Comparison of ENCODE assay signal across 1 cellular context in the genomic region with DNA sequence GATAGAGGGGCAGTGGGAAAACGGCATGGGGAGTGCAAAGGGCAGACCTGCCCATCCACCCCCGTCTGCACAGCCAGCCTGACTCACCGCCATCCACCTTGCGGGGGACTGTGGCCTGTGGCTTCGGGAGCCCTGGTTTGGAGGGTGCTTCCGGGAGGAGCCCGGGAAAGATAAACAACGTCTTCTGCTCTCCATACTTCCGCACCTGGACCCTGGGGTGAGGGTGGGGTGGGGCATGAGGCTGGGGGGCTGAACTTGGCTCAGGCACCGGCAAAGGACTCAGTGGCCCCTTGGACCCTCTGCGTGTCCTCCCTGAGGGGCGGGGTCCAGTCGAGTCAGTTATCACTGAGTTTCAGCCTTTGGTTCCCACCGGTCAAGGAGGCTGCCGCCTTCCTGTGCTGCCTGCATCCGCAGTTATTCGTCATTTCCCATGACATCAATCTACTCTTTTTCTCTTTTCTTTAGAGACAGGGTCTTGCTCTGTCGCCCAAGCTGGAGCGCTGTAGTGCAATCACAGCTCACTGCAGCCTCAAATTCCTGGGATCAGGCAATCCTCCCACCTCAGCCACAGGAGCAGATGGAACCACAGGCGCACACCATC.
TF ChIP-seq lines count a peak whose summit lies in the region.

No MANE protein-coding gene starts in this region.

TF ChIP-seq in HepG2, 621 proteins besides CTCF, POLR2A, EP300 and RAD21 (continued from another document and continues in another):
- TF ChIP-seq, protein P1, sequence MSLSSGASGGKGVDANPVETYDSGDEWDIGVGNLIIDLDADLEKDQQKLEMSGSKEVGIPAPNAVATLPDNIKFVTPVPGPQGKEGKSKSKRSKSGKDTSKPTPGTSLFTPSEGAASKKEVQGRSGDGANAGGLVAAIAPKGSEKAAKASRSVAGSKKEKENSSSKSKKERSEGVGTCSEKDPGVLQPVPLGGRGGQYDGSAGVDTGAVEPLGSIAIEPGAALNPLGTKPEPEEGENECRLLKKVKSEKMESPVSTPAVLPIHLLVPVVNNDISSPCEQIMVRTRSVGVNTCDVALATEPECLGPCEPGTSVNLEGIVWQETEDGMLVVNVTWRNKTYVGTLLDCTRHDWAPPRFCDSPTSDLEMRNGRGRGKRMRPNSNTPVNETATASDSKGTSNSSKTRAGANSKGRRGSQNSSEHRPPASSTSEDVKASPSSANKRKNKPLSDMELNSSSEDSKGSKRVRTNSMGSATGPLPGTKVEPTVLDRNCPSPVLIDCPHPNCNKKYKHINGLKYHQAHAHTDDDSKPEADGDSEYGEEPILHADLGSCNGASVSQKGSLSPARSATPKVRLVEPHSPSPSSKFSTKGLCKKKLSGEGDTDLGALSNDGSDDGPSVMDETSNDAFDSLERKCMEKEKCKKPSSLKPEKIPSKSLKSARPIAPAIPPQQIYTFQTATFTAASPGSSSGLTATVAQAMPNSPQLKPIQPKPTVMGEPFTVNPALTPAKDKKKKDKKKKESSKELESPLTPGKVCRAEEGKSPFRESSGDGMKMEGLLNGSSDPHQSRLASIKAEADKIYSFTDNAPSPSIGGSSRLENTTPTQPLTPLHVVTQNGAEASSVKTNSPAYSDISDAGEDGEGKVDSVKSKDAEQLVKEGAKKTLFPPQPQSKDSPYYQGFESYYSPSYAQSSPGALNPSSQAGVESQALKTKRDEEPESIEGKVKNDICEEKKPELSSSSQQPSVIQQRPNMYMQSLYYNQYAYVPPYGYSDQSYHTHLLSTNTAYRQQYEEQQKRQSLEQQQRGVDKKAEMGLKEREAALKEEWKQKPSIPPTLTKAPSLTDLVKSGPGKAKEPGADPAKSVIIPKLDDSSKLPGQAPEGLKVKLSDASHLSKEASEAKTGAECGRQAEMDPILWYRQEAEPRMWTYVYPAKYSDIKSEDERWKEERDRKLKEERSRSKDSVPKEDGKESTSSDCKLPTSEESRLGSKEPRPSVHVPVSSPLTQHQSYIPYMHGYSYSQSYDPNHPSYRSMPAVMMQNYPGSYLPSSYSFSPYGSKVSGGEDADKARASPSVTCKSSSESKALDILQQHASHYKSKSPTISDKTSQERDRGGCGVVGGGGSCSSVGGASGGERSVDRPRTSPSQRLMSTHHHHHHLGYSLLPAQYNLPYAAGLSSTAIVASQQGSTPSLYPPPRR (CRISPR knock-in tag; IDR thresholded peaks at IDR 0.05; ENCODE audit: borderline replicate concordance): peak; percentile 23; the same call in 1 of the 2 replicates
- TF ChIP-seq FLYWCH1 (CRISPR knock-in tag; IDR thresholded peaks at IDR 0.05) (no peak), ZFP36L2 (CRISPR knock-in tag; IDR thresholded peaks at IDR 0.05) (no peak), ZNF143 (CRISPR knock-in tag; IDR thresholded peaks at IDR 0.05) (no peak), ZBTB7B (CRISPR knock-in tag; IDR thresholded peaks at IDR 0.05) (0 out of 2 replicates have a peak, but pooled peaks have one; percentile 26), KDM2A (CRISPR knock-in tag; IDR thresholded peaks at IDR 0.05; ENCODE audit: borderline replicate concordance, low read depth) (peak; percentile 58; the same call in 1 of the 2 replicates), ZNF253 (CRISPR knock-in tag; IDR thresholded peaks at IDR 0.05; ENCODE audit: borderline replicate concordance) (no peak), CBX5 (CRISPR knock-in tag; IDR thresholded peaks at IDR 0.05; ENCODE audit: borderline replicate concordance) (0 out of 2 replicates have a peak, but pooled peaks have one; percentile 24), ZNF644 (CRISPR knock-in tag; IDR thresholded peaks at IDR 0.05; ENCODE audit: low read depth) (no peak), TOPORS (CRISPR knock-in tag; IDR thresholded peaks at IDR 0.05) (no peak), ZNF782 (CRISPR knock-in tag; IDR thresholded peaks at IDR 0.05; ENCODE audit: borderline replicate concordance) (no peak), ZNF33B (CRISPR knock-in tag; IDR thresholded peaks at IDR 0.05) (no peak), ZNF121 (CRISPR knock-in tag; IDR thresholded peaks at IDR 0.05) (peak; percentile 56; the same call in 1 of the 2 replicates), ATF7-NPFF (CRISPR knock-in tag; IDR thresholded peaks at IDR 0.05; ENCODE audit: low read depth) (no peak), PTBP1 (IDR thresholded peaks at IDR 0.05; ENCODE audit: low read depth, low read length, poor library complexity, severe bottlenecking) (no peak), SSRP1 (CRISPR knock-in tag; IDR thresholded peaks at IDR 0.05) (peak; percentile 60; the same call in 1 of the 2 replicates), NR2F6 (IDR thresholded peaks at IDR 0.05) (0 out of 2 replicates have a peak, but pooled peaks have one; percentile 17), NR2F6 (CRISPR knock-in tag; IDR thresholded peaks at IDR 0.05) (peak; percentile 38; the same call in 1 of the 2 replicates), RARA (CRISPR knock-in tag; IDR thresholded peaks at IDR 0.05) (peak; percentile 78), MED1 (CRISPR knock-in tag; IDR thresholded peaks at IDR 0.05) (peak; percentile 85), FOXK1 (CRISPR knock-in tag; IDR thresholded peaks at IDR 0.05; ENCODE audit: borderline replicate concordance, low read depth) (peak; percentile 72; the same call in 1 of the 2 replicates), CSRNP1 (CRISPR knock-in tag; IDR thresholded peaks at IDR 0.05) (no peak), ZFP82 (CRISPR knock-in tag; IDR thresholded peaks at IDR 0.05; ENCODE audit: borderline replicate concordance) (no peak), THAP11 (CRISPR knock-in tag; IDR thresholded peaks at IDR 0.05) (peak; percentile 65), ZNF10 (CRISPR knock-in tag; IDR thresholded peaks at IDR 0.05; ENCODE audit: borderline replicate concordance, low read depth) (no peak), ZNF607 (CRISPR knock-in tag; IDR thresholded peaks at IDR 0.05; ENCODE audit: borderline replicate concordance) (no peak), NFIC (IDR thresholded peaks at IDR 0.05; ENCODE audit: low read length) (no peak), RBM39 (IDR thresholded peaks at IDR 0.05; ENCODE audit: low read depth, low read length, poor library complexity, severe bottlenecking) (peak; percentile 43), RFXANK (CRISPR knock-in tag; IDR thresholded peaks at IDR 0.05) (no peak)
- TF ChIP-seq, protein P2, sequence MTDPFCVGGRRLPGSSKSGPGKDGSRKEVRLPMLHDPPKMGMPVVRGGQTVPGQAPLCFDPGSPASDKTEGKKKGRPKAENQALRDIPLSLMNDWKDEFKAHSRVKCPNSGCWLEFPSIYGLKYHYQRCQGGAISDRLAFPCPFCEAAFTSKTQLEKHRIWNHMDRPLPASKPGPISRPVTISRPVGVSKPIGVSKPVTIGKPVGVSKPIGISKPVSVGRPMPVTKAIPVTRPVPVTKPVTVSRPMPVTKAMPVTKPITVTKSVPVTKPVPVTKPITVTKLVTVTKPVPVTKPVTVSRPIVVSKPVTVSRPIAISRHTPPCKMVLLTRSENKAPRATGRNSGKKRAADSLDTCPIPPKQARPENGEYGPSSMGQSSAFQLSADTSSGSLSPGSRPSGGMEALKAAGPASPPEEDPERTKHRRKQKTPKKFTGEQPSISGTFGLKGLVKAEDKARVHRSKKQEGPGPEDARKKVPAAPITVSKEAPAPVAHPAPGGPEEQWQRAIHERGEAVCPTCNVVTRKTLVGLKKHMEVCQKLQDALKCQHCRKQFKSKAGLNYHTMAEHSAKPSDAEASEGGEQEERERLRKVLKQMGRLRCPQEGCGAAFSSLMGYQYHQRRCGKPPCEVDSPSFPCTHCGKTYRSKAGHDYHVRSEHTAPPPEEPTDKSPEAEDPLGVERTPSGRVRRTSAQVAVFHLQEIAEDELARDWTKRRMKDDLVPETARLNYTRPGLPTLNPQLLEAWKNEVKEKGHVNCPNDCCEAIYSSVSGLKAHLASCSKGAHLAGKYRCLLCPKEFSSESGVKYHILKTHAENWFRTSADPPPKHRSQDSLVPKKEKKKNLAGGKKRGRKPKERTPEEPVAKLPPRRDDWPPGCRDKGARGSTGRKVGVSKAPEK (CRISPR knock-in tag; IDR thresholded peaks at IDR 0.05; ENCODE audit: borderline replicate concordance): no peak
- TF ChIP-seq, protein P3, sequence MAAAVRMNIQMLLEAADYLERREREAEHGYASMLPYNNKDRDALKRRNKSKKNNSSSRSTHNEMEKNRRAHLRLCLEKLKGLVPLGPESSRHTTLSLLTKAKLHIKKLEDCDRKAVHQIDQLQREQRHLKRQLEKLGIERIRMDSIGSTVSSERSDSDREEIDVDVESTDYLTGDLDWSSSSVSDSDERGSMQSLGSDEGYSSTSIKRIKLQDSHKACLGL (CRISPR knock-in tag; IDR thresholded peaks at IDR 0.05): no peak
- TF ChIP-seq, protein P4, sequence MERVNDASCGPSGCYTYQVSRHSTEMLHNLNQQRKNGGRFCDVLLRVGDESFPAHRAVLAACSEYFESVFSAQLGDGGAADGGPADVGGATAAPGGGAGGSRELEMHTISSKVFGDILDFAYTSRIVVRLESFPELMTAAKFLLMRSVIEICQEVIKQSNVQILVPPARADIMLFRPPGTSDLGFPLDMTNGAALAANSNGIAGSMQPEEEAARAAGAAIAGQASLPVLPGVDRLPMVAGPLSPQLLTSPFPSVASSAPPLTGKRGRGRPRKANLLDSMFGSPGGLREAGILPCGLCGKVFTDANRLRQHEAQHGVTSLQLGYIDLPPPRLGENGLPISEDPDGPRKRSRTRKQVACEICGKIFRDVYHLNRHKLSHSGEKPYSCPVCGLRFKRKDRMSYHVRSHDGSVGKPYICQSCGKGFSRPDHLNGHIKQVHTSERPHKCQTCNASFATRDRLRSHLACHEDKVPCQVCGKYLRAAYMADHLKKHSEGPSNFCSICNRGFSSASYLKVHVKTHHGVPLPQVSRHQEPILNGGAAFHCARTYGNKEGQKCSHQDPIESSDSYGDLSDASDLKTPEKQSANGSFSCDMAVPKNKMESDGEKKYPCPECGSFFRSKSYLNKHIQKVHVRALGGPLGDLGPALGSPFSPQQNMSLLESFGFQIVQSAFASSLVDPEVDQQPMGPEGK (CRISPR knock-in tag; IDR thresholded peaks at IDR 0.05): peak; percentile 85; the same call in 1 of the 2 replicates
- TF ChIP-seq, protein P5, sequence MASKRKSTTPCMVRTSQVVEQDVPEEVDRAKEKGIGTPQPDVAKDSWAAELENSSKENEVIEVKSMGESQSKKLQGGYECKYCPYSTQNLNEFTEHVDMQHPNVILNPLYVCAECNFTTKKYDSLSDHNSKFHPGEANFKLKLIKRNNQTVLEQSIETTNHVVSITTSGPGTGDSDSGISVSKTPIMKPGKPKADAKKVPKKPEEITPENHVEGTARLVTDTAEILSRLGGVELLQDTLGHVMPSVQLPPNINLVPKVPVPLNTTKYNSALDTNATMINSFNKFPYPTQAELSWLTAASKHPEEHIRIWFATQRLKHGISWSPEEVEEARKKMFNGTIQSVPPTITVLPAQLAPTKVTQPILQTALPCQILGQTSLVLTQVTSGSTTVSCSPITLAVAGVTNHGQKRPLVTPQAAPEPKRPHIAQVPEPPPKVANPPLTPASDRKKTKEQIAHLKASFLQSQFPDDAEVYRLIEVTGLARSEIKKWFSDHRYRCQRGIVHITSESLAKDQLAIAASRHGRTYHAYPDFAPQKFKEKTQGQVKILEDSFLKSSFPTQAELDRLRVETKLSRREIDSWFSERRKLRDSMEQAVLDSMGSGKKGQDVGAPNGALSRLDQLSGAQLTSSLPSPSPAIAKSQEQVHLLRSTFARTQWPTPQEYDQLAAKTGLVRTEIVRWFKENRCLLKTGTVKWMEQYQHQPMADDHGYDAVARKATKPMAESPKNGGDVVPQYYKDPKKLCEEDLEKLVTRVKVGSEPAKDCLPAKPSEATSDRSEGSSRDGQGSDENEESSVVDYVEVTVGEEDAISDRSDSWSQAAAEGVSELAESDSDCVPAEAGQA (IDR thresholded peaks at IDR 0.05; ENCODE audit: low read depth): 0 out of 2 replicates have a peak, but pooled peaks have one; percentile 28
- TF ChIP-seq, protein P5 (CRISPR knock-in tag; IDR thresholded peaks at IDR 0.05; ENCODE audit: borderline replicate concordance): no peak
- TF ChIP-seq, protein P6, sequence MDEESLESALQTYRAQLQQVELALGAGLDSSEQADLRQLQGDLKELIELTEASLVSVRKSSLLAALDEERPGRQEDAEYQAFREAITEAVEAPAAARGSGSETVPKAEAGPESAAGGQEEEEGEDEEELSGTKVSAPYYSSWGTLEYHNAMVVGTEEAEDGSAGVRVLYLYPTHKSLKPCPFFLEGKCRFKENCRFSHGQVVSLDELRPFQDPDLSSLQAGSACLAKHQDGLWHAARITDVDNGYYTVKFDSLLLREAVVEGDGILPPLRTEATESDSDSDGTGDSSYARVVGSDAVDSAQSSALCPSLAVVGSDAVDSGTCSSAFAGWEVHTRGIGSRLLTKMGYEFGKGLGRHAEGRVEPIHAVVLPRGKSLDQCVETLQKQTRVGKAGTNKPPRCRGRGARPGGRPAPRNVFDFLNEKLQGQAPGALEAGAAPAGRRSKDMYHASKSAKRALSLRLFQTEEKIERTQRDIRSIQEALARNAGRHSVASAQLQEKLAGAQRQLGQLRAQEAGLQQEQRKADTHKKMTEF (CRISPR knock-in tag; IDR thresholded peaks at IDR 0.05): 0 out of 2 replicates have a peak, but pooled peaks have one; percentile 50
